Comparison of ENCODE assay signal across 13 cellular contexts in the genomic region with DNA sequence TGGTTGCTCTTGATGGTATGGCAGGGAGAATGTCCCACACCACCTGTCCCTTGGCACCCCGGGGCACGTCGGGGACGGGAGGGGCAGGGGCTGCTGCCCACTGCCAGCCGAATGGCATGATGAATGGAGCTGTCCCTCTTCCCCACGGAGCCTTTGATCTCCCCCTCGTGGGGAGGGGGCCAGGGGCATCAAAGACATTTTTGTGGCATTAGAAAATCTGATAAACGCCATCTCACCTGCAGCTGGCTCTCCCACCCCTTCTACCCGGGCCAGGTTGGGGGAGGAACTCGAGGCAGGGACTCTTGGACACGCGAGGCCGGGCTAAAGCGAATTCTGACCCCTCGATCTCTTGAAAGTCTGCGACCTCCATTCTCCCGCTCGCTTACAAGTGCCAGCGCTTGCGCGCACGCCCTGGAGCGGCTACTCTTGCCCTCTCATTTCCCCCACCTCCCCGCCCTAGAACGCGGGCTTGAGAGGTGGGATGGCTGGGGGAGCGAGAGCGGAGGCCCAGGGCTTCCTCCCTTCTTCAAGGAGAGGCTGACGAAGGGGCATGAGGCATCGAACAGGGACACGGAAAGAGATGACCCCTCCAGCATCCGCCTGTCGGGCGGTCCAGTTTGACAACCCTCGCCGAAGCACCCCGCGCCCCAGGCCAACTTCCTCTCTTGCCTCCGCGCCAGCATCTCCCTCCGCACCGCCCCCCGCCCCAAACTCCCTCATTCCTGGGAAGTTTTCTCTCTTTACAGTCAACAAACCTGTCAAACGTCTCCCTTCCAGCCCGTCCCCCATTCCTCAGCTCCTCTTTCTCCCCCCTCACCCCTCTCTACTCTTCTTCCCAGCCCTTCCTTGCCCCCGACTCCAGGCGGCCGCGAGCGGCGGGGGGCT. TPM values are rescaled to one million over a fixed set of nuclear protein-coding genes. Genes with fewer than 3 reads are reported as not detected.
A peak's percentile ranks its signal among the peaks of the same experiment; 100 is the strongest.
DNase-seq lines count a peak whose midpoint lies in the region; ATAC-seq and TF ChIP-seq lines count a peak whose summit lies in the region.
"Had no signal": no experiment of that assay in that cellular context is flagged by ENCODE, and none has a peak within 500 bp of the region (broad histone marks: within the 10 kb centered on the region; RNA-seq: fewer than 3 reads in every experiment).

No MANE protein-coding gene starts in this region.

- H3K36me3 Mint-ChIP-seq in CD4-positive, CD25-positive, alpha-beta regulatory T cell, result no peaks in the 10 kb centered on the region
- no peaks in the 10 kb centered on the region for H3K36me3 Mint-ChIP-seq in endothelial cell (ENCODE audit: low read depth, unreplicated experiment)

- H3K27me3 ChIP-seq in CD4-positive, CD25-positive, alpha-beta regulatory T cell (ENCODE audit: control insufficient read depth, insufficient read depth, low read length), result peaks cover 36% of the 10 kb centered on the region
- peaks cover 99% of the 10 kb centered on the region for H3K27me3 ChIP-seq in HUES6 (ENCODE audit: control insufficient read depth, insufficient read depth, low read length)

- TF ChIP-seq CTCF in endothelial cell (IDR thresholded peaks at IDR 0.05; ENCODE audit: unreplicated experiment), result no peak

- intact Hi-C loops in posterior vena cava (cut with DNase I), result loop anchor here in 1 of 2 donors (10.0 kb wide), 2 partner anchors 144 to 776 kb away; partner anchors contain the start of gene TTLL4

- peaks cover 0 to 34% (median 11%) of the 10 kb centered on the region in 4 donors for H3K4me1 Mint-ChIP-seq in CD4-positive, CD25-positive, alpha-beta regulatory T cell
- peaks cover 17% of the 10 kb centered on the region for H3K4me1 Mint-ChIP-seq in endothelial cell (ENCODE audit: unreplicated experiment)

- no peaks in the 10 kb centered on the region for H3K36me3 ChIP-seq in CD4-positive, CD25-positive, alpha-beta regulatory T cell (ENCODE audit: control insufficient read depth, insufficient read depth, low read length)
- H3K36me3 ChIP-seq in HUES6 (ENCODE audit: control insufficient read depth, insufficient read depth, low read length), result no peaks in the 10 kb centered on the region

- DNase-seq in CD4-positive, CD25-positive, alpha-beta regulatory T cell, result no peak
- DNase-seq in endothelial cell (ENCODE audit: low spot score), result no peak
- peak; percentile 74 for DNase-seq in posterior vena cava (ENCODE audit: low spot score)
- no peak for DNase-seq in EL
- no peak for DNase-seq in NCI-H82 (lab: John Stamatoyannopoulos, UW)
- no peak for DNase-seq in GDM1 (lab: John Stamatoyannopoulos, UW)
- no peak for DNase-seq in NCI-H1436 (lab: John Stamatoyannopoulos, UW)
- DNase-seq: cerebellar nuclear complex had no signal

- no peak overlapping the region for H3K4me3 ChIP-seq in CD4-positive, CD25-positive, alpha-beta regulatory T cell (ENCODE audit: low read depth, low read length)
- peak overlapping the region; percentile 53 for H3K4me3 ChIP-seq in HUES6 (ENCODE audit: low read depth, low read length)

- H3K27me3 Mint-ChIP-seq in CD4-positive, CD25-positive, alpha-beta regulatory T cell, result peaks cover 82% of the 10 kb centered on the region
- peaks cover 57% of the 10 kb centered on the region for H3K27me3 Mint-ChIP-seq in endothelial cell (ENCODE audit: unreplicated experiment)

- ATAC-seq in CD4-positive, CD25-positive, alpha-beta regulatory T cell (ENCODE audit: low read depth in 2 of 2), result no peak

- H3K9me3 Mint-ChIP-seq in CD4-positive, CD25-positive, alpha-beta regulatory T cell, result peaks cover 0 to 6% (median 0%) of the 10 kb centered on the region in 7 donors
- no peaks in the 10 kb centered on the region for H3K9me3 Mint-ChIP-seq in endothelial cell (ENCODE audit: unreplicated experiment)

- H3K27ac ChIP-seq in CD4-positive, CD25-positive, alpha-beta regulatory T cell (ENCODE audit: insufficient read depth, low read length, poor library complexity, severe bottlenecking), result no peak overlapping the region
- H3K27ac ChIP-seq in HUES6 (ENCODE audit: low read depth, low read length), result no peak overlapping the region

- H3K27ac Mint-ChIP-seq in CD4-positive, CD25-positive, alpha-beta regulatory T cell, result no peak overlapping the region
- H3K27ac Mint-ChIP-seq in endothelial cell (ENCODE audit: unreplicated experiment), result peak overlapping the region; percentile 24
- H3K27ac Mint-ChIP-seq: activated CD4-positive, alpha-beta T cell treated with anti-CD3 and anti-CD28 coated beads for 36 hours had no signal

- H3K4me3 Mint-ChIP-seq in CD4-positive, CD25-positive, alpha-beta regulatory T cell, result peak overlapping the region in 3 of 4 donors; percentile 40 to 81 (median 69)
- H3K4me3 Mint-ChIP-seq in endothelial cell (ENCODE audit: unreplicated experiment), result no peak overlapping the region
- H3K4me3 Mint-ChIP-seq: activated CD4-positive, alpha-beta T cell treated with anti-CD3 and anti-CD28 coated beads for 36 hours had no signal

- H3K4me1 ChIP-seq in CD4-positive, CD25-positive, alpha-beta regulatory T cell (ENCODE audit: control insufficient read depth, insufficient read depth, low read length, poor library complexity, severe bottlenecking), result peaks cover 17% of the 10 kb centered on the region
- peaks cover 50% of the 10 kb centered on the region for H3K4me1 ChIP-seq in HUES6 (ENCODE audit: control insufficient read depth, insufficient read depth, low read length)

- no peaks in the 10 kb centered on the region for H3K9me3 ChIP-seq in CD4-positive, CD25-positive, alpha-beta regulatory T cell (ENCODE audit: control insufficient read depth in 2 of 2, low read length in 2 of 2)
- no peaks in the 10 kb centered on the region for H3K9me3 ChIP-seq in HUES6 (ENCODE audit: control insufficient read depth, insufficient read depth, low read depth, low read length)

- H3K9ac ChIP-seq in HUES6 (ENCODE audit: low read length), result no peak overlapping the region

RNA-seq across cellular contexts. Expression of gene WNT6, which starts 0.7 kb away (rescaled TPM):
- total RNA-seq in CD4-positive, CD25-positive, alpha-beta regulatory T cell, result not detected
- not detected for polyA plus RNA-seq in CD4-positive, CD25-positive, alpha-beta regulatory T cell
- total RNA-seq in endothelial cell (ENCODE audit: unreplicated experiment) (not detected), posterior vena cava (under 1 TPM; 0.23 to 0.24 TPM)

RNA-seq across cellular contexts. Expression of gene WNT10A, which starts 21.7 kb away (rescaled TPM):
- 10.8 TPM for total RNA-seq in CD4-positive, CD25-positive, alpha-beta regulatory T cell
- 10 to 100 TPM in 1 of 4 donors, 1 to 10 TPM in 3; 6.3 to 11.0 (median 8.8) TPM for polyA plus RNA-seq in CD4-positive, CD25-positive, alpha-beta regulatory T cell
- total RNA-seq in endothelial cell (ENCODE audit: unreplicated experiment) (not detected), posterior vena cava (not detected)

RNA-seq across cellular contexts. Expression of gene PRKAG3, which starts 27.3 kb away (rescaled TPM):
- total RNA-seq in CD4-positive, CD25-positive, alpha-beta regulatory T cell, result not detected
- polyA plus RNA-seq in CD4-positive, CD25-positive, alpha-beta regulatory T cell, result not detected
- total RNA-seq in endothelial cell (ENCODE audit: unreplicated experiment) (not detected), posterior vena cava (under 1 TPM in 1 of 2 donors, not detected in 1; 0.23 TPM)
- total RNA-seq: activated CD4-positive, alpha-beta T cell treated with anti-CD3 and anti-CD28 coated beads for 36 hours; Daoy; kidney epithelial cell; ureter had no signal

Comparison
In these comparisons a context has a peak if more than half of its experiments do, and no peak if none do; other contexts are left out.
1. RNA of gene WNT10A, which starts 21.7 kb away (total RNA-seq): 10.8 TPM in CD4-positive, CD25-positive, alpha-beta regulatory T cell (single experiment); not detected in posterior vena cava and not detected in endothelial cell (single experiment); every median in the first group is over 10 times any median in the second.